13 cellular contexts compared by ENCODE assay signal in genomic region chr5:169873642-169874041, GRCh38.
DNase-seq lines count a peak whose midpoint lies in the region; ATAC-seq and TF ChIP-seq lines count a peak whose summit lies in the region.
"Had no signal": no experiment of that assay in that cellular context is flagged by ENCODE, and none has a peak within 500 bp of the region (broad histone marks: within the 10 kb centered on the region; RNA-seq: fewer than 3 reads in every experiment).

No MANE protein-coding gene starts in this region.

- H3K9me3 Mint-ChIP-seq in nephron, result peaks cover 3% of the 10 kb centered on the region
- H3K9me3 Mint-ChIP-seq: natural killer cell had no signal

- no peaks in the 10 kb centered on the region for H3K36me3 ChIP-seq in ascending aorta

- H3K4me1 Mint-ChIP-seq in nephron, result peaks cover 48% of the 10 kb centered on the region

- no peaks in the 10 kb centered on the region for H3K36me3 Mint-ChIP-seq in nephron (ENCODE audit: low read depth)
- H3K36me3 Mint-ChIP-seq: natural killer cell had no signal

- peak; percentile 80 for DNase-seq in Right ventricle myocardium inferior (ENCODE audit: missing footprints)
- no peak for DNase-seq in cardiac septum (ENCODE audit: low spot score)
- peak; percentile 69 for DNase-seq in fibroblast of the aortic adventitia (ENCODE audit: low read depth)
- DNase-seq in activated CD8-positive, alpha-beta memory T cell treated with anti-CD3 and anti-CD28 coated beads, Interleukin-2, amount 50 U/mL, for 48 hours, result no peak
- DNase-seq in omental fat pad (ENCODE audit: low spot score), result no peak
- DNase-seq in ascending aorta (ENCODE audit: low spot score in 2 of 2), result no peak
- DNase-seq in NCI-H774 (lab: John Stamatoyannopoulos, UW), result no peak
- DNase-seq: activated effector memory CD4-positive, alpha-beta T cell treated with Interleukin-2 at 50 U/mL for 16 hours; DMS79 treated with DMSO at 0.1 percent for 48 hours; natural killer cell; NCI-H187 had no signal

- no peak overlapping the region for H3K27ac ChIP-seq in ascending aorta
- H3K27ac ChIP-seq: 22Rv1 had no signal

- no peaks in the 10 kb centered on the region for H3K27me3 ChIP-seq in ascending aorta

- H3K27me3 Mint-ChIP-seq in nephron (ENCODE audit: low read depth), result peaks cover 20% of the 10 kb centered on the region

- TF ChIP-seq CTCF in fibroblast of the aortic adventitia (IDR thresholded peaks at IDR 0.05; ENCODE audit: insufficient read depth, low read length), result no peak
- TF ChIP-seq CTCF in nephron (IDR thresholded peaks at IDR 0.05; ENCODE audit: unreplicated experiment in 3 of 3), result no peak
- TF ChIP-seq CTCF in omental fat pad (IDR thresholded peaks at IDR 0.05), result no peak
- TF ChIP-seq CTCF in ascending aorta (IDR thresholded peaks at IDR 0.05), result no peak

- ATAC-seq in Right ventricle myocardium inferior (peak; percentile 88), omental fat pad (ENCODE audit: low FRiP score) (no peak)
- ATAC-seq: natural killer cell had no signal

- H3K27ac Mint-ChIP-seq in nephron, result peak overlapping the region; percentile 71 to 77 (median 74)
- H3K27ac Mint-ChIP-seq: natural killer cell had no signal

- no peak overlapping the region for H3K4me3 ChIP-seq in fibroblast of the aortic adventitia (ENCODE audit: low read depth, low read length)
- H3K4me3 ChIP-seq in ascending aorta, result no peak overlapping the region

- intact Hi-C loops in Right ventricle myocardium inferior (cut with DNase I) (loop anchor here (10.0 kb wide), 1 partner anchor 69 kb away; no protein-coding TSS in a partner anchor), cardiac septum (cut with DNase I) (no loop called here), ascending aorta (cut with DNase I) (no loop called here)

- H3K4me3 Mint-ChIP-seq in nephron, result no peak overlapping the region
- H3K4me3 Mint-ChIP-seq: natural killer cell had no signal

- H3K4me1 ChIP-seq in ascending aorta, result no peaks in the 10 kb centered on the region

- H3K9me3 ChIP-seq in ascending aorta, result no peaks in the 10 kb centered on the region

Comparison
In these comparisons a context has a peak if more than half of its experiments do, and no peak if none do; other contexts are left out.
1. DNase-seq: peak in Right ventricle myocardium inferior (single experiment) and fibroblast of the aortic adventitia (single experiment); none in cardiac septum (single experiment), activated CD8-positive, alpha-beta memory T cell treated with anti-CD3 and anti-CD28 coated beads, Interleukin-2, amount 50 U/mL, for 48 hours (single experiment), omental fat pad (single experiment), ascending aorta (0 of 2) and NCI-H774 (single experiment).